Comparison of ENCODE assay signal across 1 cellular context in genomic region chr2:144454466-144455287, GRCh38.
TF ChIP-seq lines count a peak whose summit lies in the region.

No MANE protein-coding gene starts in this region.

TF ChIP-seq in K562, 482 proteins besides CTCF, POLR2A, EP300 and RAD21 (continued from another document and continues in another):
- peak; percentile 34; the same call in 1 of the 2 replicates for TF ChIP-seq ARID3A (IDR thresholded peaks at IDR 0.05; ENCODE audit: borderline replicate concordance, low read depth, low read length)
- no peak for TF ChIP-seq SMAD2 (IDR thresholded peaks at IDR 0.05; ENCODE audit: low read depth, low read length)
- no peak for TF ChIP-seq CREB3 (tag; conservative IDR thresholded peaks at IDR 0.05; ENCODE audit: low read depth)
- TF ChIP-seq ZNF263 (CRISPR knock-in tag; IDR thresholded peaks at IDR 0.05; ENCODE audit: borderline replicate concordance), result no peak
- TF ChIP-seq ETV1 (tag; conservative IDR thresholded peaks at IDR 0.05; ENCODE audit: low read depth), result no peak
- no peak for TF ChIP-seq SIX5 (IDR thresholded peaks at IDR 0.05; ENCODE audit: borderline replicate concordance in 1 of 2, insufficient read depth in 1 of 2, low read depth in 1 of 2, low read length in 2 of 2)
- 0 out of 2 replicates have a peak, but pooled peaks have one; percentile 47 for TF ChIP-seq PML (IDR thresholded peaks at IDR 0.05; ENCODE audit: low read length)
- TF ChIP-seq EWSR1 (IDR thresholded peaks at IDR 0.05; ENCODE audit: borderline replicate concordance, low read depth, partially characterized antibody), result no peak
- 0 out of 2 replicates have a peak, but pooled peaks have one; percentile 56 for TF ChIP-seq DPF2 (IDR thresholded peaks at IDR 0.05)
- no peak for TF ChIP-seq PREB (CRISPR knock-in tag; IDR thresholded peaks at IDR 0.05)
- TF ChIP-seq HES1 (IDR thresholded peaks at IDR 0.05; ENCODE audit: low read depth), result no peak
- no peak for TF ChIP-seq ARID3B (CRISPR knock-in tag; IDR thresholded peaks at IDR 0.05; ENCODE audit: borderline replicate concordance)
- TF ChIP-seq HDAC2 (IDR thresholded peaks at IDR 0.05), result peak; percentile 90
- peak in 1 of 2 experiments; percentile 87; a peak in 3 of 4 replicates for TF ChIP-seq HDAC1 (IDR thresholded peaks at IDR 0.05)
- no peak for TF ChIP-seq CC2D1A (IDR thresholded peaks at IDR 0.05)
- TF ChIP-seq RCOR1 (IDR thresholded peaks at IDR 0.05; ENCODE audit: borderline replicate concordance in 1 of 2, low read depth in 2 of 2, low read length in 2 of 2), result peak; percentile 69 to 96; a peak in 3 of 4 replicates
- no peak for TF ChIP-seq ZBTB5 (IDR thresholded peaks at IDR 0.05)
- no peak for TF ChIP-seq MAFF (IDR thresholded peaks at IDR 0.05; ENCODE audit: low read length)
- TF ChIP-seq ZEB2 (IDR thresholded peaks at IDR 0.05), result 0 out of 2 replicates have a peak, but pooled peaks have one; percentile 36
- no peak for TF ChIP-seq GTF3C2 (IDR thresholded peaks at IDR 0.05; ENCODE audit: borderline replicate concordance, extremely low read depth, insufficient read length)
- no peak for TF ChIP-seq PCBP1 (IDR thresholded peaks at IDR 0.05; ENCODE audit: low read depth, low read length, poor library complexity, severe bottlenecking)
- TF ChIP-seq RFX5 (IDR thresholded peaks at IDR 0.05; ENCODE audit: low read depth, low read length), result no peak
- no peak for TF ChIP-seq MCM3 (IDR thresholded peaks at IDR 0.05)
- TF ChIP-seq E2F3 (CRISPR knock-in tag; IDR thresholded peaks at IDR 0.05), result no peak
- TF ChIP-seq ZNF280B (CRISPR knock-in tag; IDR thresholded peaks at IDR 0.05), result no peak
- TF ChIP-seq NR2F6 (CRISPR knock-in tag; IDR thresholded peaks at IDR 0.05), result no peak
- no peak for TF ChIP-seq MLX (CRISPR knock-in tag; conservative IDR thresholded peaks at IDR 0.05)
- no peak for TF ChIP-seq ETS2 (tag; IDR thresholded peaks at IDR 0.05; ENCODE audit: borderline replicate concordance, poor library complexity, severe bottlenecking)
- TF ChIP-seq ZNF407 (IDR thresholded peaks at IDR 0.05; ENCODE audit: low read depth), result no peak
